ENCODE assay signal across 14 cellular contexts in genomic region chr3:41050149-41050548, GRCh38.
DNase-seq lines count a peak whose midpoint lies in the region; ATAC-seq, FAIRE-seq and TF ChIP-seq lines count a peak whose summit lies in the region.
"Had no signal": no experiment of that assay in that cellular context is flagged by ENCODE, and none has a peak within 500 bp of the region (broad histone marks: within the 10 kb centered on the region; RNA-seq: fewer than 3 reads in every experiment).

No MANE protein-coding gene starts in this region.

- DNase-seq in LNCaP clone FGC (ENCODE audit: low read depth) (peak; percentile 40), bronchial epithelial cell (ENCODE audit: low read depth) (peak; percentile 8), mucosa of descending colon (peak in 1 of 3 donors; percentile 35), prostate gland (ENCODE audit: low spot score) (peak; percentile 19), kidney (no peak), H7 (no peak)
- DNase-seq in activated CD4-positive, CD25-positive, alpha-beta regulatory T cell (lab: John Stamatoyannopoulos, UW), result no peak
- DNase-seq: Calu3; CD8-positive, alpha-beta T cell; DMS79 treated with DMSO at 0.1 percent for 48 hours; GF-D8; GOT3; HCEC 1CT had no signal

- ATAC-seq in mucosa of descending colon, result peak; percentile 47
- ATAC-seq: CD8-positive, alpha-beta T cell had no signal

- no peak overlapping the region for H3K4me3 ChIP-seq in LNCaP clone FGC (ENCODE audit: low read depth, low read length)
- no peak overlapping the region for H3K4me3 ChIP-seq in bronchial epithelial cell (ENCODE audit: low read depth, low read length)
- no peak overlapping the region for H3K4me3 ChIP-seq in mucosa of descending colon
- no peak overlapping the region for H3K4me3 ChIP-seq in prostate gland
- no peak overlapping the region for H3K4me3 ChIP-seq in kidney (ENCODE audit: low read length in 2 of 2)
- no peak overlapping the region for H3K4me3 ChIP-seq in H7 (ENCODE audit: insufficient read depth, low read depth, low read length)
- H3K4me3 ChIP-seq: BLaER1 treated with 17β-estradiol and CSF1 and Interleukin-3, amounts not matched to agents 10 nM and 100 nM had no signal

- 77% methylated on average over 4 of the region's 4 CpGs for WGBS in prostate gland

- no peak for TF ChIP-seq CTCF in LNCaP clone FGC (IDR thresholded peaks at IDR 0.05; ENCODE audit: control insufficient read depth, extremely low read depth, insufficient read depth)
- TF ChIP-seq CTCF in bronchial epithelial cell (IDR thresholded peaks at IDR 0.05; ENCODE audit: insufficient read depth, low read length, severe bottlenecking), result no peak
- no peak for TF ChIP-seq CTCF in mucosa of descending colon (IDR thresholded peaks at IDR 0.05)
- TF ChIP-seq CTCF in prostate gland (IDR thresholded peaks at IDR 0.05), result no peak
- TF ChIP-seq CTCF in kidney (IDR thresholded peaks at IDR 0.05; ENCODE audit: borderline replicate concordance, extremely low read depth, insufficient read depth), result no peak

- H3K27ac ChIP-seq in prostate gland, result no peak overlapping the region
- H3K27ac ChIP-seq in kidney (ENCODE audit: low read depth in 2 of 2, low read length in 2 of 2), result no peak overlapping the region
- H3K27ac ChIP-seq: BLaER1 treated with 17β-estradiol and CSF1 and Interleukin-3, amounts not matched to agents 10 nM and 100 nM had no signal

- no peaks in the 10 kb centered on the region for H3K4me1 ChIP-seq in mucosa of descending colon (ENCODE audit: low read depth)
- H3K4me1 ChIP-seq in prostate gland (replicated peaks), result no peaks in the 10 kb centered on the region
- no peaks in the 10 kb centered on the region for H3K4me1 ChIP-seq in kidney (ENCODE audit: control insufficient read depth in 1 of 2, insufficient read depth in 1 of 2, low read depth in 1 of 2, low read length in 2 of 2)
- H3K4me1 ChIP-seq: BLaER1 treated with 17β-estradiol and CSF1 and Interleukin-3, amounts not matched to agents 10 nM and 100 nM had no signal

- no peak for TF ChIP-seq POLR2A in prostate gland (IDR thresholded peaks at IDR 0.05)

- H3K9me3 ChIP-seq in mucosa of descending colon (peaks cover 6% of the 10 kb centered on the region), prostate gland (no peaks in the 10 kb centered on the region), kidney (ENCODE audit: control insufficient read depth in 1 of 2, low read length in 2 of 2) (peaks cover 0 to 5% of the 10 kb centered on the region in 2 donors)

- H3K9ac ChIP-seq in kidney (ENCODE audit: low read length in 2 of 2), result no peak overlapping the region
- H3K9ac ChIP-seq: BLaER1 treated with 17β-estradiol and CSF1 and Interleukin-3, amounts not matched to agents 10 nM and 100 nM had no signal

- intact Hi-C loops in mucosa of descending colon (cut with DNase I, micrococcal nuclease), result no loop called here
- intact Hi-C loops in prostate gland (cut with DNase I), result no loop called here
- intact Hi-C loops in kidney (cut with DNase I), result no loop called here

- FAIRE-seq in bronchial epithelial cell (lab: Jason Lieb, UNC) (peak; percentile 76), kidney (lab: Jason Lieb, UNC) (no peak)

- no peaks in the 10 kb centered on the region for H3K36me3 ChIP-seq in bronchial epithelial cell (ENCODE audit: control insufficient read depth, insufficient read depth, low read length)
- H3K36me3 ChIP-seq in mucosa of descending colon (ENCODE audit: low read depth), result no peaks in the 10 kb centered on the region
- H3K36me3 ChIP-seq in prostate gland, result no peaks in the 10 kb centered on the region
- no peaks in the 10 kb centered on the region for H3K36me3 ChIP-seq in kidney (ENCODE audit: control insufficient read depth in 1 of 2, insufficient read depth in 2 of 2, low read length in 2 of 2)
- no peaks in the 10 kb centered on the region for H3K36me3 ChIP-seq in H7 (replicated peaks; ENCODE audit: control insufficient read depth, insufficient read depth, low read length)
- H3K36me3 ChIP-seq: BLaER1 treated with 17β-estradiol and CSF1 and Interleukin-3, amounts not matched to agents 10 nM and 100 nM had no signal

- H3K27me3 ChIP-seq in bronchial epithelial cell (ENCODE audit: control insufficient read depth, insufficient read depth, low read length), result no peaks in the 10 kb centered on the region
- H3K27me3 ChIP-seq in prostate gland (replicated peaks; ENCODE audit: insufficient read depth), result no peaks in the 10 kb centered on the region
- H3K27me3 ChIP-seq in H7 (ENCODE audit: control insufficient read depth, insufficient read depth, low read length), result no peaks in the 10 kb centered on the region
- H3K27me3 ChIP-seq: BLaER1 treated with 17β-estradiol and CSF1 and Interleukin-3, amounts not matched to agents 10 nM and 100 nM had no signal

Comparison
In these comparisons a context has a peak if more than half of its experiments do, and no peak if none do; other contexts are left out.
1. DNase-seq: peak in LNCaP clone FGC (single experiment), bronchial epithelial cell (single experiment) and prostate gland (single experiment); none in kidney (single experiment), activated CD4-positive, CD25-positive, alpha-beta regulatory T cell (0 of 4) and H7 (single experiment).